Comparison of ENCODE assay signal across 27 cellular contexts in genomic region chr1:240980342-240980741, GRCh38.
"Had no signal": no experiment of that assay in that cellular context is flagged by ENCODE, and none has a peak within 500 bp of the region (broad histone marks: within the 10 kb centered on the region; RNA-seq: fewer than 3 reads in every experiment).

No MANE protein-coding gene starts in this region.

- DNase-seq: activated CD4-positive, alpha-beta memory T cell treated with anti-CD3 and anti-CD28 coated beads, Interleukin-2, amount 10 ng/mL, durations not matched to agents 7 days and 5 days; activated CD4-positive, alpha-beta T cell treated with anti-CD3 and anti-CD28 coated beads for 1 hour; activated CD4-positive, alpha-beta T cell treated with anti-CD3 and anti-CD28 coated beads for 48 hours; activated CD4-positive, CD25-positive, alpha-beta regulatory T cell; activated CD8-positive, alpha-beta memory T cell treated with anti-CD3 and anti-CD28 coated beads for 24 hours; activated CD8-positive, alpha-beta memory T cell treated with anti-CD3 and anti-CD28 coated beads, Interleukin-2, amount 10 ng/mL, durations not matched to agents 7 days and 5 days; activated CD8-positive, alpha-beta memory T cell treated with anti-CD3 and anti-CD28 coated beads, Interleukin-2, amount 50 U/mL, for 48 hours; activated gamma-delta T cell; activated naive CD4-positive, alpha-beta T cell treated with Interleukin-2 at 50 U/mL for 16 hours; activated T-cell treated with anti-CD3 and anti-CD28 coated beads, Interleukin-2, amount 50 U/mL, for 72 hours; adrenal gland; body of pancreas; MG63; NCI-H1048; NCI-H1105 treated with DMSO at 0.1 percent for 48 hours; NCI-H1436; NCI-H1694; NCI-H2029; NCI-H345; NCI-H524 treated with DMSO at 0.1 percent for 48 hours; PC-9; SIG-M5; T1000; WERI-Rb-1 had no signal

- H3K36me3 Mint-ChIP-seq: activated CD8-positive, alpha-beta memory T cell treated with anti-CD3 and anti-CD28 coated beads, Interleukin-2, amount 10 ng/mL, durations not matched to agents 7 days and 5 days; activated naive CD4-positive, alpha-beta T cell treated with anti-CD3 and anti-CD28 coated beads, Interleukin-2, amount 50 U/mL, for 72 hours had no signal

- H3K27me3 Mint-ChIP-seq: activated CD4-positive, alpha-beta memory T cell treated with anti-CD3 and anti-CD28 coated beads, Interleukin-2, amount 10 ng/mL, durations not matched to agents 7 days and 5 days; activated CD8-positive, alpha-beta memory T cell treated with anti-CD3 and anti-CD28 coated beads, Interleukin-2, amount 10 ng/mL, durations not matched to agents 7 days and 5 days had no signal

- ATAC-seq: activated CD8-positive, alpha-beta memory T cell treated with anti-CD3 and anti-CD28 coated beads, Interleukin-2, amount 10 ng/mL, durations not matched to agents 7 days and 5 days; activated naive CD4-positive, alpha-beta T cell treated with anti-CD3 and anti-CD28 coated beads, Interleukin-2, amount 50 U/mL, for 72 hours; activated T-cell treated with anti-CD3 and anti-CD28 coated beads, Interleukin-2, amount 50 U/mL, for 72 hours; body of pancreas; Right ventricle myocardium inferior had no signal

- H3K4me1 Mint-ChIP-seq: activated CD4-positive, alpha-beta memory T cell treated with anti-CD3 and anti-CD28 coated beads, Interleukin-2, amount 10 ng/mL, durations not matched to agents 7 days and 5 days; activated CD8-positive, alpha-beta memory T cell treated with anti-CD3 and anti-CD28 coated beads, Interleukin-2, amount 10 ng/mL, durations not matched to agents 7 days and 5 days had no signal

- H3K27ac Mint-ChIP-seq: activated CD4-positive, alpha-beta memory T cell treated with anti-CD3 and anti-CD28 coated beads, Interleukin-2, amount 10 ng/mL, durations not matched to agents 7 days and 5 days; activated CD8-positive, alpha-beta memory T cell treated with anti-CD3 and anti-CD28 coated beads, Interleukin-2, amount 10 ng/mL, durations not matched to agents 7 days and 5 days; activated naive CD4-positive, alpha-beta T cell treated with anti-CD3 and anti-CD28 coated beads, Interleukin-2, amount 50 U/mL, for 72 hours; activated T-cell treated with anti-CD3 and anti-CD28 coated beads, Interleukin-2, amount 50 U/mL, for 72 hours; activated T-helper 2 cell treated with anti-CD3 and anti-CD28 coated beads, Interferon-gamma antibody, Interleukin-2, Interleukin-4, amounts not matched to agents 10 μg/mL and 5 μg/mL and 100 μg/mL, durations not matched to agents 14 hours and 24 hours and 36 hours had no signal

- H3K9me3 Mint-ChIP-seq: activated CD4-positive, alpha-beta memory T cell treated with anti-CD3 and anti-CD28 coated beads, Interleukin-2, amount 10 ng/mL, durations not matched to agents 7 days and 5 days had no signal

- H3K4me3 Mint-ChIP-seq: activated CD4-positive, alpha-beta memory T cell treated with anti-CD3 and anti-CD28 coated beads, Interleukin-2, amount 10 ng/mL, durations not matched to agents 7 days and 5 days; activated CD8-positive, alpha-beta memory T cell treated with anti-CD3 and anti-CD28 coated beads, Interleukin-2, amount 10 ng/mL, durations not matched to agents 7 days and 5 days; activated T-cell treated with anti-CD3 and anti-CD28 coated beads, Interleukin-2, amount 50 U/mL, for 72 hours had no signal
